Comparison of ENCODE assay signal across 18 cellular contexts in the genomic region with DNA sequence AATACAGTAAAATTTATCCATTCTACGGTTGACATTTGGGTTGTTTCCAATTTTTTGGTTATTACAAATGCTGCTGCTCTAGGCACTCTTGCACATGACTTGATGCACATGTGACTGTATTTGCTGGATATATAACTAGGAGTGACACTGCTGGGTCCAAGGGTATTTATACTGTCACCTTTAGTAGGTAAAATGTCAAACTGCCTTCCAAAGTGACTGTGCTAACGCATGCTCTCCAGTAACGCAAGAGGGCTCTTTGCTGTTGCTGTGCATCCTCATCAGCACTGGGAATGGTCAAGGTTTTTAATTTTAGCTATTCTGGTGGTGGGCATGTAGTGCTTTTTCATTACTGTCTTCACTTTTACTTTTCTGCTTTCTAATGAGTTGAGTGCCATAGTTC.
"Had no signal": no experiment of that assay in that cellular context is flagged by ENCODE, and none has a peak within 500 bp of the region (broad histone marks: within the 10 kb centered on the region; RNA-seq: fewer than 3 reads in every experiment).

No MANE protein-coding gene starts in this region.

- H3K27me3 ChIP-seq: dorsolateral prefrontal cortex, pancreas, spleen had no signal

- DNase-seq: cortex of kidney; dorsolateral prefrontal cortex; effector CD8-positive, alpha-beta T cell; occipital lobe; pancreas; spleen; stimulated activated CD4-positive, alpha-beta T cell treated with anti-CD3 and anti-CD28 coated beads, Interleukin-15, amount 100 ng/mL, for 24 hours; stimulated activated CD4-positive, alpha-beta T cell treated with anti-CD3 and anti-CD28 coated beads, Interleukin-1b, Interleukin-23, amount 100 ng/mL, for 48 hours; stimulated activated CD4-positive, alpha-beta T cell treated with anti-CD3 and anti-CD28 coated beads, Interleukin-4, amount 100 ng/mL, for 4 hours; stimulated activated naive B cell treated with anti-CD40 and anti-IgM and Interleukin-4, amounts not matched to agents 10 μg/mL and 1 μg/mL and 100 μg/mL, for 72 hours; stimulated activated naive CD8-positive, alpha-beta T cell treated with anti-CD3 and anti-CD28 coated beads, Interleukin-15, amount 100 ng/mL, for 72 hours; trophoblast cell had no signal

- H3K4me3 Mint-ChIP-seq: central memory CD8-positive, alpha-beta T cell; mesothelial cell of epicardium; natural killer cell treated with Interleukin-12 subunit alpha and Interleukin-12 subunit beta and Interleukin-15 and Interleukin-18, amount 100 ng/mL, for 72 hours; stimulated activated naive B cell treated with anti-CD40 and anti-IgM and Interleukin-4, amounts not matched to agents 10 μg/mL and 1 μg/mL and 100 μg/mL, for 72 hours; stimulated activated naive CD8-positive, alpha-beta T cell treated with anti-CD3 and anti-CD28 coated beads, Interleukin-15, amount 100 ng/mL, for 72 hours had no signal

- H3K4me3 ChIP-seq: dorsolateral prefrontal cortex, pancreas, spleen, thoracic aorta had no signal

- H3K27ac ChIP-seq: pancreas, spleen, thoracic aorta had no signal

- H3K9me3 ChIP-seq: pancreas, spleen, thoracic aorta had no signal

- H3K4me1 ChIP-seq: pancreas had no signal

- H3K27ac Mint-ChIP-seq: mesothelial cell of epicardium; natural killer cell treated with Interleukin-12 subunit alpha and Interleukin-12 subunit beta and Interleukin-15 and Interleukin-18, amount 100 ng/mL, for 72 hours; progenitor cell of endocrine pancreas; stimulated activated naive B cell treated with anti-CD40 and anti-IgM and Interleukin-4, amounts not matched to agents 10 μg/mL and 1 μg/mL and 100 μg/mL, for 72 hours had no signal

- H3K9me3 Mint-ChIP-seq: central memory CD8-positive, alpha-beta T cell; natural killer cell treated with Interleukin-12 subunit alpha and Interleukin-12 subunit beta and Interleukin-15 and Interleukin-18, amount 100 ng/mL, for 72 hours; stimulated activated naive B cell treated with anti-CD40 and anti-IgM and Interleukin-4, amounts not matched to agents 10 μg/mL and 1 μg/mL and 100 μg/mL, for 72 hours; stimulated activated naive CD8-positive, alpha-beta T cell treated with anti-CD3 and anti-CD28 coated beads, Interleukin-15, amount 100 ng/mL, for 72 hours had no signal

- ATAC-seq: natural killer cell treated with Interleukin-12 subunit alpha and Interleukin-12 subunit beta and Interleukin-15 and Interleukin-18, amount 100 ng/mL, for 72 hours; sciatic nerve; stimulated activated naive B cell treated with anti-CD40 and anti-IgM and Interleukin-4, amounts not matched to agents 10 μg/mL and 1 μg/mL and 100 μg/mL, for 72 hours; stimulated activated naive CD8-positive, alpha-beta T cell treated with anti-CD3 and anti-CD28 coated beads, Interleukin-15, amount 100 ng/mL, for 72 hours had no signal

- H3K27me3 Mint-ChIP-seq: central memory CD8-positive, alpha-beta T cell; natural killer cell treated with Interleukin-12 subunit alpha and Interleukin-12 subunit beta and Interleukin-15 and Interleukin-18, amount 100 ng/mL, for 72 hours; progenitor cell of endocrine pancreas; stimulated activated naive B cell treated with anti-CD40 and anti-IgM and Interleukin-4, amounts not matched to agents 10 μg/mL and 1 μg/mL and 100 μg/mL, for 72 hours; stimulated activated naive CD8-positive, alpha-beta T cell treated with anti-CD3 and anti-CD28 coated beads, Interleukin-15, amount 100 ng/mL, for 72 hours had no signal
